In the genomic region with DNA sequence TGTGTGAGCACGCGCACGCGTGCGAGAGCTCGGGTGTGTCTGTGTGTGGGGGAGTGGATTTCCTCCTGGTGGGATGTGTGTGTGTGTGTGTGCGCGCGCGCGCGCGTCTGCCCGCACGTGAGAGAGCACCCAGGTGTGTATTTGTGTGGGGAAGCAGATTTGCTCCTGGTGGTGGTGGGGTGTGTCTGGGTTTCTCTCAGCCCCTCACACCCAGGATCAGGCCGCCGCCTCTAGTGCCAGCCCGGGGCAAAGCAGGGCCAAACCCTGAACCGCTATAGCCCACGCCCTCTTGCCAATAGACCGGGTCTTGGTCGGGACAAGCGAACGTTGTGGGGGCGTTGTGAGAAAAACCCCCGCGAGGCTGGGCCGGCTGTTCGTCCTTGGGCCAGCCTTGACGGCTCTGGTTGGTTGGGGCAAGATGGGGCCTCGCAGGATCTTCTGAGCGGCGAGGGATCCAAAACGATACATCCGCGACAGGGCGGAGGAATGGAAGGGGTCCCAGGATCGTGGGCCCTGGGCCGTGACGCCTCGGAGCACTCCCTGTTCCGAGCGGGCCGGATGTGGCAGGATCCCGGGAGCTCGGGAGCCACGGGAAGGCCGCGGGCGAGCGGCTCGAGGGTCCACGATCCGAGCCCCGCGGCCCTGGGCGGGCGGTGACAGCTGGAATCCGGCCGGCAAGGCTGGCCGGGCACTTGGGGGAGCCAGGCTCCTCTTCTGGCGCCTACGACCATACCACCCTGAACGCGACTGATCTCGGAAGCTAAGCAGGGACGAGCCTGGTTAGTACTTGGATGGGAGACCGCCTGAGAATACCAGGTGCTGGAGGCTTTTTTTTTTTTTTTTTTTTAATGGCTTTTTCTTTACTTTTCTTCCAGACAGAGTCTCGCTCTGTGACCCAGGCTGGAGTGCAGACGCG, we compare ENCODE assay signal across 9 cellular contexts.
DNase-seq lines count a peak whose midpoint lies in the region; ATAC-seq and FAIRE-seq lines count a peak whose summit lies in the region.
"Had no signal": no experiment of that assay in that cellular context is flagged by ENCODE, and none has a peak within 500 bp of the region (broad histone marks: within the 10 kb centered on the region; RNA-seq: fewer than 3 reads in every experiment).

No MANE protein-coding gene starts in this region.

- DNase-seq in CD1c-positive myeloid dendritic cell (ENCODE audit: extremely low spot score) (peak; percentile 12), ELR (ENCODE audit: low read depth) (peak; percentile 22), left lobe of liver (ENCODE audit: low spot score) (no peak), HCEC 1CT (no peak), HTR-8/SVneo (ENCODE audit: insufficient read length, low spot score) (no peak)
- DNase-seq in activated CD4-positive, alpha-beta T cell treated with anti-CD3 and anti-CD28 coated beads for 48 hours, result peak; percentile 32
- DNase-seq: heart right ventricle had no signal

- FAIRE-seq in HTR-8/SVneo (lab: Jason Lieb, UNC), result no peak

- ATAC-seq in left lobe of liver (peak; percentile 11), GM18861 (IDR thresholded peaks at IDR 0.05; ENCODE audit: unreplicated experiment) (no peak), GM18520 (IDR thresholded peaks at IDR 0.05; ENCODE audit: unreplicated experiment) (no peak)

Comparison
In these comparisons a context has a peak if more than half of its experiments do, and no peak if none do; other contexts are left out.
1. DNase-seq: peak in CD1c-positive myeloid dendritic cell (single experiment), ELR (single experiment) and activated CD4-positive, alpha-beta T cell treated with anti-CD3 and anti-CD28 coated beads for 48 hours (single experiment); none in left lobe of liver (single experiment), HCEC 1CT (single experiment) and HTR-8/SVneo (single experiment).